21 cellular contexts compared by ENCODE assay signal in genomic region chr4:2443061-2443730, GRCh38. TPM values are rescaled to one million over a fixed set of nuclear protein-coding genes. Genes with fewer than 3 reads are reported as not detected.
"Had no signal": no experiment of that assay in that cellular context is flagged by ENCODE, and none has a peak within 500 bp of the region (broad histone marks: within the 10 kb centered on the region; RNA-seq: fewer than 3 reads in every experiment).

No MANE protein-coding gene starts in this region.

- H3K4me3 ChIP-seq: MG63, SJCRH30 had no signal

- DNase-seq: IMR-90, Karpas-422, KG1, MG63, NCI-H1092 treated with DMSO at 0.1 percent for 48 hours, NCI-H1436, NCI-H187, NCI-H2029, NCI-H2081 treated with DMSO at 0.1 percent for 48 hours, NCI-H2171, NCI-H226, NCI-H446, NCI-H510A, NCI-H524 treated with DMSO at 0.1 percent for 48 hours, NCI-H69, NCI-H774, SHP77 treated with DMSO at 0.1 percent for 48 hours, SJCRH30 had no signal

- H3K27ac ChIP-seq: RWPE1, SJCRH30 had no signal

- H3K9me3 ChIP-seq: MG63, SJCRH30 had no signal

- H3K36me3 ChIP-seq: MG63, SJCRH30 had no signal

- FAIRE-seq: HepG2 had no signal

- H3K4me1 ChIP-seq: SJCRH30 had no signal

- H3K27me3 ChIP-seq: MG63, SJCRH30 had no signal

RNA-seq across cellular contexts. Expression of gene CFAP99, which starts 24.4 kb away (rescaled TPM):
- total RNA-seq: HepG2, HT1080, IMR-90, SJCRH30 had no signal
- polyA plus RNA-seq: HepG2, IMR-90 had no signal

RNA-seq across cellular contexts. Expression of gene ZFYVE28, which starts 24.8 kb away (rescaled TPM):
- total RNA-seq: SJCRH30 had no signal
